8 cellular contexts compared by ENCODE assay signal in genomic region chr5:54270326-54270725, GRCh38.
"Had no signal": no experiment of that assay in that cellular context is flagged by ENCODE, and none has a peak within 500 bp of the region (broad histone marks: within the 10 kb centered on the region; RNA-seq: fewer than 3 reads in every experiment).

No MANE protein-coding gene starts in this region.

- H3K9me3 ChIP-seq: HAP-1 had no signal

- DNase-seq: GM23248, GOT3, H7, HFFc6 had no signal

- ATAC-seq: HCT116, HepG2 had no signal

- H3K9ac ChIP-seq: GM23248 had no signal

- H2AFZ ChIP-seq: GM23248 had no signal

- H3K27ac ChIP-seq: GM23248, HL-60 had no signal

- H3K36me3 ChIP-seq: HAP-1 had no signal

- H3K4me1 ChIP-seq: HAP-1 had no signal

- H3K4me3 ChIP-seq: GM23248, HAP-1 had no signal
